In genomic region chr13:67186985-67187569, GRCh38 we compare ENCODE assay signal across 15 cellular contexts.
DNase-seq lines count a peak whose midpoint lies in the region; TF ChIP-seq lines count a peak whose summit lies in the region.
"Had no signal": no experiment of that assay in that cellular context is flagged by ENCODE, and none has a peak within 500 bp of the region (broad histone marks: within the 10 kb centered on the region; RNA-seq: fewer than 3 reads in every experiment).

No MANE protein-coding gene starts in this region.

- in situ Hi-C loops in astrocyte of the spinal cord (cut with HindIII; ENCODE audit: low sequenced_read_pairs) = no loop called here

- no peak overlapping the region for H3K4me3 ChIP-seq in astrocyte of the spinal cord (ENCODE audit: low read depth, low read length)
- H3K4me3 ChIP-seq: BLaER1, MG63, PC-9 had no signal

- peak; percentile 67 for DNase-seq in NCI-H2171 treated with DMSO at 0.1 percent for 48 hours (lab: John Stamatoyannopoulos, UW)
- DNase-seq in NCI-H2171 (lab: John Stamatoyannopoulos, UW) = no peak
- DNase-seq in astrocyte of the spinal cord (ENCODE audit: low read depth, low spot score) = peak; percentile 2
- DNase-seq in iPS-NIHi7 (ENCODE audit: extremely low spot score) = peak; percentile 11
- peak; percentile 15 for DNase-seq in smooth muscle cell of the brain vasculature (ENCODE audit: low read depth, low spot score)
- DNase-seq in activated effector memory CD4-positive, alpha-beta T cell treated with anti-CD3 and anti-CD28 coated beads, Interleukin-2, amount 50 U/mL, for 16 hours = no peak
- DNase-seq in GDM1 (lab: John Stamatoyannopoulos, UW) = no peak
- no peak for DNase-seq in RPMI8226
- DNase-seq: CD8-positive, alpha-beta T cell; GOT3; MG63; NCI-H1092 treated with DMSO at 0.1 percent for 48 hours; NCI-H2081 treated with DMSO at 0.1 percent for 48 hours; PC-9 had no signal

- TF ChIP-seq CTCF in astrocyte of the spinal cord (IDR thresholded peaks at IDR 0.05; ENCODE audit: low read depth, low read length) = no peak

Comparison
In these comparisons a context has a peak if more than half of its experiments do, and no peak if none do; other contexts are left out.
1. DNase-seq: peak in NCI-H2171 treated with DMSO at 0.1 percent for 48 hours (single experiment), astrocyte of the spinal cord (single experiment), iPS-NIHi7 (single experiment) and smooth muscle cell of the brain vasculature (single experiment); none in NCI-H2171 (single experiment), activated effector memory CD4-positive, alpha-beta T cell treated with anti-CD3 and anti-CD28 coated beads, Interleukin-2, amount 50 U/mL, for 16 hours (single experiment), GDM1 (single experiment) and RPMI8226 (single experiment).